Comparison of ENCODE assay signal across 8 cellular contexts in genomic region chr10:69318997-69319727, GRCh38. TPM values are rescaled to one million over a fixed set of nuclear protein-coding genes. Genes with fewer than 3 reads are reported as not detected.
DNase-seq lines count a peak whose midpoint lies in the region; ATAC-seq and TF ChIP-seq lines count a peak whose summit lies in the region.

No MANE protein-coding gene starts in this region.

- peak overlapping the region; percentile 83 for H2AFZ ChIP-seq in GM23248

- H3K4me1 ChIP-seq in GM23248 (ENCODE audit: insufficient read depth) = peaks cover 33% of the 10 kb centered on the region
- peaks cover 22 to 26% of the 10 kb centered on the region in 2 donors for H3K4me1 ChIP-seq in naive thymus-derived CD4-positive, alpha-beta T cell (ENCODE audit: control insufficient read depth in 2 of 2, insufficient read depth in 2 of 2, low read length in 2 of 2)

- WGBS in GM23248 (ENCODE audit: low coverage in 1 of 2, low lambda C conversion rate in 2 of 2, missing lambda C conversion rate in 2 of 2), 2 experiments = 0 to 1% methylated on average over 53 to 55 of the region's 56 CpGs

- ATAC-seq in naive thymus-derived CD4-positive, alpha-beta T cell = peak; percentile 21

- H3K9me2 ChIP-seq in GM23248 (ENCODE audit: insufficient read depth) = no peaks in the 10 kb centered on the region

- DNase-seq in G401 (ENCODE audit: low spot score) (peak; percentile 47), GM23248 (peak; percentile 88), NCI-H1105 (lab: John Stamatoyannopoulos, UW) (peak; percentile 20), activated T-cell treated with anti-CD3 and anti-CD28 coated beads for 4 hours (peak; percentile 73), epithelial cell of proximal tubule (ENCODE audit: low read depth) (no peak), GOT3 (lab: John Stamatoyannopoulos, UW) (no peak)
- peak; percentile 45 to 84 (median 58) for DNase-seq in naive thymus-derived CD4-positive, alpha-beta T cell
- DNase-seq in stimulated activated naive CD4-positive, alpha-beta T cell treated with Interleukin-2 at 50 U/mL for 16 hours (lab: John Stamatoyannopoulos, UW) = peak; percentile 75

- peak overlapping the region; percentile 85 to 97 (median 93) for H3K27ac Mint-ChIP-seq in naive thymus-derived CD4-positive, alpha-beta T cell

- peaks cover 55% of the 10 kb centered on the region for H3K79me2 ChIP-seq in GM23248 (ENCODE audit: insufficient read depth)

- H3K27me3 Mint-ChIP-seq in naive thymus-derived CD4-positive, alpha-beta T cell = no peaks in the 10 kb centered on the region

- peaks cover 13 to 57% (median 45%) of the 10 kb centered on the region in 7 donors for H3K4me1 Mint-ChIP-seq in naive thymus-derived CD4-positive, alpha-beta T cell

- in situ Hi-C loops in G401 (cut with HindIII; ENCODE audit: low sequenced_read_pairs) = no loop called here
- in situ Hi-C loops in GM23248 (cut with MboI) = no loop called here

- intact Hi-C loops in naive thymus-derived CD4-positive, alpha-beta T cell (cut with micrococcal nuclease) = loop anchor here (1.0 to 10.0 kb wide), 17 partner anchors 9 to 1557 kb away; partner anchors contain the start of genes SUPV3L1 (in 2 of the 2), TYSND1 (in 2 of the 2), VPS26A (in 2 of the 2) and DDX21 (in 1 of the 2)

- POLR2A ChIA-PET in naive thymus-derived CD4-positive, alpha-beta T cell (lab: Charles Lee) = interaction anchor here (0.8 to 4.6 kb wide), 16 partner anchors 9 to 90 kb away, joined by 3 to 65 read pairs (median 5); no protein-coding TSS in a partner anchor

- no peaks in the 10 kb centered on the region for H3K9me3 Mint-ChIP-seq in naive thymus-derived CD4-positive, alpha-beta T cell

- H3K9me3 ChIP-seq in GM23248 (ENCODE audit: low read depth) = no peaks in the 10 kb centered on the region
- H3K9me3 ChIP-seq in naive thymus-derived CD4-positive, alpha-beta T cell (ENCODE audit: control insufficient read depth in 2 of 3, low read length in 3 of 3) = no peaks in the 10 kb centered on the region

- peak overlapping the region; percentile 86 to 99 (median 96) for H3K4me3 Mint-ChIP-seq in naive thymus-derived CD4-positive, alpha-beta T cell

- H3K9ac ChIP-seq in GM23248 = peak overlapping the region; percentile 85

- peaks cover 25% of the 10 kb centered on the region for H3F3A ChIP-seq in GM23248 (ENCODE audit: insufficient read depth)

- H3K4me3 ChIP-seq in GM23248 (peak overlapping the region; percentile 89), epithelial cell of proximal tubule (ENCODE audit: low read depth, low read length) (peak overlapping the region; percentile 100)
- peak overlapping the region; percentile 85 for H3K4me3 ChIP-seq in naive thymus-derived CD4-positive, alpha-beta T cell (ENCODE audit: low read length)

- CTCF ChIA-PET in naive thymus-derived CD4-positive, alpha-beta T cell (lab: Charles Lee) = interaction anchor here (0.6 to 1.7 kb wide), 6 partner anchors 8 to 88 kb away, joined by 3 to 5 read pairs (median 3); no protein-coding TSS in a partner anchor

- TF ChIP-seq CTCF in epithelial cell of proximal tubule (conservative IDR thresholded peaks at IDR 0.05; ENCODE audit: low read depth, low read length) = no peak

- no peaks in the 10 kb centered on the region for H3K27me3 ChIP-seq in GM23248 (replicated peaks; ENCODE audit: insufficient read depth)
- H3K27me3 ChIP-seq in naive thymus-derived CD4-positive, alpha-beta T cell (ENCODE audit: control insufficient read depth in 2 of 2, insufficient read depth in 2 of 2, low read length in 2 of 2) = no peaks in the 10 kb centered on the region

- peaks cover 4% of the 10 kb centered on the region; the same call in 1 of the 2 replicates for H4K20me1 ChIP-seq in GM23248 (ENCODE audit: insufficient read depth)

- H3K36me3 ChIP-seq in GM23248 (ENCODE audit: low read depth) = no peaks in the 10 kb centered on the region
- peaks cover 0 to 5% (median 0%) of the 10 kb centered on the region in 3 experiments for H3K36me3 ChIP-seq in naive thymus-derived CD4-positive, alpha-beta T cell (ENCODE audit: control insufficient read depth in 2 of 3, insufficient read depth in 3 of 3, low read length in 3 of 3)

- H3K4me2 ChIP-seq in GM23248 (ENCODE audit: unreplicated experiment) = peak overlapping the region; percentile 92

- peak overlapping the region; percentile 74 for H3K27ac ChIP-seq in GM23248
- H3K27ac ChIP-seq in naive thymus-derived CD4-positive, alpha-beta T cell (ENCODE audit: low read depth, low read length) = peak overlapping the region; percentile 90

- peaks cover 0 to 4% (median 0%) of the 10 kb centered on the region in 5 donors for H3K36me3 Mint-ChIP-seq in naive thymus-derived CD4-positive, alpha-beta T cell

RNA-seq across cellular contexts. Expression of gene HK1, which starts 40.9 kb away (rescaled TPM):
- total RNA-seq in G401 (2014; rRNA removed; shearing (Covaris generic)) = 47.4 and 52.3 TPM in 2 replicates
- total RNA-seq in GM23248 (2014; rRNA removed; shearing (Covaris generic)) = 96.6 and 99.4 TPM in 2 replicates
- polyA plus RNA-seq in GM23248 (2016; fragmentation: Nextera tagmentation; extraction: Ambion mirVana) = 134 and 137 TPM in 2 replicates
- total RNA-seq in epithelial cell of proximal tubule = 84.4 and 99.7 TPM in 2 replicates
- total RNA-seq in naive thymus-derived CD4-positive, alpha-beta T cell = 100 to 1,000 TPM in 1 of 5 experiments, 10 to 100 TPM in 4; 60.1 to 144 (median 66.3) TPM
- polyA plus RNA-seq in naive thymus-derived CD4-positive, alpha-beta T cell = 100 to 1,000 TPM in 1 of 2 donors, 10 to 100 TPM in 1; 95.5 to 138 TPM

Comparison
In these comparisons a context has a peak if more than half of its experiments do, and no peak if none do; other contexts are left out.
1. DNase-seq: peak in G401 (single experiment), GM23248 (single experiment), NCI-H1105 (single experiment), activated T-cell treated with anti-CD3 and anti-CD28 coated beads for 4 hours (single experiment), naive thymus-derived CD4-positive, alpha-beta T cell (9 of 9) and stimulated activated naive CD4-positive, alpha-beta T cell treated with Interleukin-2 at 50 U/mL for 16 hours (single experiment); none in epithelial cell of proximal tubule (single experiment) and GOT3 (single experiment).
2. Peak in every context shown above with its lines, with median percentiles within 50 percentile points of each other: H3K4me3 ChIP-seq.